In the genomic region with DNA sequence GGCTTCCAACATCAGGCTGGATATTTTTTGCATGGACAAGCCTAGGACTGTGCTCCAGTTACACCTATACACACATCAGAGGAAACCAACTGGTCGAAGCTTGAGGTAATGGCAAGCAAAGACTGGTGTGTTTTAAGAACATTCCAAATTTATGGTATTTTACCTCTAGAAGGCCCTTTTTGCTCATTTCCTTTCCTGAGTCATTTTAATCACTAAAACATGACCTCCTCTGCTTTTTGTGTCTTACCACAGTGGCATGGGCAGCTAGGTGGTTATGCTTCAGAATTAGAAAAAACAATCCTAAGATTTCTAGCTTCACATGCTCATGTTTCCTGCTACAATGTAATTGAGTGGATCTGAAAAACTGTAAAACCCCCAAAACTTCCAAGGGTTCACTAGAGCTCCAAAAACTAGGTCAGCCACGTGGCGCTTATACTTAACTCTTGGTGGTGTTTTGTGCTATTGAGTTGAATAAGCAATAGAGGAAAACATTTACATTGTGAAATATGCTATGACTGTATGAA, we compare ENCODE assay signal across 2 cellular contexts.
TF ChIP-seq lines count a peak whose summit lies in the region.

No MANE protein-coding gene starts in this region.

TF ChIP-seq in SK-N-SH, 30 proteins besides CTCF, POLR2A, EP300 and RAD21 (continued from another document):
- TF ChIP-seq, protein P1, sequence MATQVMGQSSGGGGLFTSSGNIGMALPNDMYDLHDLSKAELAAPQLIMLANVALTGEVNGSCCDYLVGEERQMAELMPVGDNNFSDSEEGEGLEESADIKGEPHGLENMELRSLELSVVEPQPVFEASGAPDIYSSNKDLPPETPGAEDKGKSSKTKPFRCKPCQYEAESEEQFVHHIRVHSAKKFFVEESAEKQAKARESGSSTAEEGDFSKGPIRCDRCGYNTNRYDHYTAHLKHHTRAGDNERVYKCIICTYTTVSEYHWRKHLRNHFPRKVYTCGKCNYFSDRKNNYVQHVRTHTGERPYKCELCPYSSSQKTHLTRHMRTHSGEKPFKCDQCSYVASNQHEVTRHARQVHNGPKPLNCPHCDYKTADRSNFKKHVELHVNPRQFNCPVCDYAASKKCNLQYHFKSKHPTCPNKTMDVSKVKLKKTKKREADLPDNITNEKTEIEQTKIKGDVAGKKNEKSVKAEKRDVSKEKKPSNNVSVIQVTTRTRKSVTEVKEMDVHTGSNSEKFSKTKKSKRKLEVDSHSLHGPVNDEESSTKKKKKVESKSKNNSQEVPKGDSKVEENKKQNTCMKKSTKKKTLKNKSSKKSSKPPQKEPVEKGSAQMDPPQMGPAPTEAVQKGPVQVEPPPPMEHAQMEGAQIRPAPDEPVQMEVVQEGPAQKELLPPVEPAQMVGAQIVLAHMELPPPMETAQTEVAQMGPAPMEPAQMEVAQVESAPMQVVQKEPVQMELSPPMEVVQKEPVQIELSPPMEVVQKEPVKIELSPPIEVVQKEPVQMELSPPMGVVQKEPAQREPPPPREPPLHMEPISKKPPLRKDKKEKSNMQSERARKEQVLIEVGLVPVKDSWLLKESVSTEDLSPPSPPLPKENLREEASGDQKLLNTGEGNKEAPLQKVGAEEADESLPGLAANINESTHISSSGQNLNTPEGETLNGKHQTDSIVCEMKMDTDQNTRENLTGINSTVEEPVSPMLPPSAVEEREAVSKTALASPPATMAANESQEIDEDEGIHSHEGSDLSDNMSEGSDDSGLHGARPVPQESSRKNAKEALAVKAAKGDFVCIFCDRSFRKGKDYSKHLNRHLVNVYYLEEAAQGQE (IDR thresholded peaks at IDR 0.05; ENCODE audit: low read depth, low read length) = no peak
TF ChIP-seq in SK-N-SH: peak in this region for 0.

TF ChIP-seq in SK-N-SH treated with all-trans-retinoic acid at 6 μM for 48 hours, 23 proteins besides CTCF, POLR2A, EP300 and RAD21 (continued from another document):
- TF ChIP-seq, protein P2, sequence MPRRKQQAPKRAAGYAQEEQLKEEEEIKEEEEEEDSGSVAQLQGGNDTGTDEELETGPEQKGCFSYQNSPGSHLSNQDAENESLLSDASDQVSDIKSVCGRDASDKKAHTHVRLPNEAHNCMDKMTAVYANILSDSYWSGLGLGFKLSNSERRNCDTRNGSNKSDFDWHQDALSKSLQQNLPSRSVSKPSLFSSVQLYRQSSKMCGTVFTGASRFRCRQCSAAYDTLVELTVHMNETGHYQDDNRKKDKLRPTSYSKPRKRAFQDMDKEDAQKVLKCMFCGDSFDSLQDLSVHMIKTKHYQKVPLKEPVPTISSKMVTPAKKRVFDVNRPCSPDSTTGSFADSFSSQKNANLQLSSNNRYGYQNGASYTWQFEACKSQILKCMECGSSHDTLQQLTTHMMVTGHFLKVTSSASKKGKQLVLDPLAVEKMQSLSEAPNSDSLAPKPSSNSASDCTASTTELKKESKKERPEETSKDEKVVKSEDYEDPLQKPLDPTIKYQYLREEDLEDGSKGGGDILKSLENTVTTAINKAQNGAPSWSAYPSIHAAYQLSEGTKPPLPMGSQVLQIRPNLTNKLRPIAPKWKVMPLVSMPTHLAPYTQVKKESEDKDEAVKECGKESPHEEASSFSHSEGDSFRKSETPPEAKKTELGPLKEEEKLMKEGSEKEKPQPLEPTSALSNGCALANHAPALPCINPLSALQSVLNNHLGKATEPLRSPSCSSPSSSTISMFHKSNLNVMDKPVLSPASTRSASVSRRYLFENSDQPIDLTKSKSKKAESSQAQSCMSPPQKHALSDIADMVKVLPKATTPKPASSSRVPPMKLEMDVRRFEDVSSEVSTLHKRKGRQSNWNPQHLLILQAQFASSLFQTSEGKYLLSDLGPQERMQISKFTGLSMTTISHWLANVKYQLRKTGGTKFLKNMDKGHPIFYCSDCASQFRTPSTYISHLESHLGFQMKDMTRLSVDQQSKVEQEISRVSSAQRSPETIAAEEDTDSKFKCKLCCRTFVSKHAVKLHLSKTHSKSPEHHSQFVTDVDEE (CRISPR knock-in tag; IDR thresholded peaks at IDR 0.05) = no peak
- TF ChIP-seq ZNF565 (CRISPR knock-in tag; conservative IDR thresholded peaks at IDR 0.05; ENCODE audit: low read depth) (no peak), BACH2 (CRISPR knock-in tag; IDR thresholded peaks at IDR 0.05; ENCODE audit: borderline replicate concordance) (no peak), ZNF8 (CRISPR knock-in tag; IDR thresholded peaks at IDR 0.05) (no peak), ZFP3 (CRISPR knock-in tag; IDR thresholded peaks at IDR 0.05) (no peak), ESRRG (CRISPR knock-in tag; IDR thresholded peaks at IDR 0.05) (no peak), TOX (CRISPR knock-in tag; IDR thresholded peaks at IDR 0.05; ENCODE audit: borderline replicate concordance) (no peak), ISL1 (CRISPR knock-in tag; IDR thresholded peaks at IDR 0.05) (no peak), RARB (CRISPR knock-in tag; IDR thresholded peaks at IDR 0.05) (no peak)
- TF ChIP-seq, protein P3, sequence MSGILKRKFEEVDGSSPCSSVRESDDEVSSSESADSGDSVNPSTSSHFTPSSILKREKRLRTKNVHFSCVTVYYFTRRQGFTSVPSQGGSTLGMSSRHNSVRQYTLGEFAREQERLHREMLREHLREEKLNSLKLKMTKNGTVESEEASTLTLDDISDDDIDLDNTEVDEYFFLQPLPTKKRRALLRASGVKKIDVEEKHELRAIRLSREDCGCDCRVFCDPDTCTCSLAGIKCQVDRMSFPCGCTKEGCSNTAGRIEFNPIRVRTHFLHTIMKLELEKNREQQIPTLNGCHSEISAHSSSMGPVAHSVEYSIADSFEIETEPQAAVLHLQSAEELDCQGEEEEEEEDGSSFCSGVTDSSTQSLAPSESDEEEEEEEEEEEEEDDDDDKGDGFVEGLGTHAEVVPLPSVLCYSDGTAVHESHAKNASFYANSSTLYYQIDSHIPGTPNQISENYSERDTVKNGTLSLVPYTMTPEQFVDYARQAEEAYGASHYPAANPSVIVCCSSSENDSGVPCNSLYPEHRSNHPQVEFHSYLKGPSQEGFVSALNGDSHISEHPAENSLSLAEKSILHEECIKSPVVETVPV (CRISPR knock-in tag; IDR thresholded peaks at IDR 0.05) = no peak
